17 cellular contexts compared by ENCODE assay signal in genomic region chr3:48405343-48405881, GRCh38. TPM values are rescaled to one million over a fixed set of nuclear protein-coding genes. Genes with fewer than 3 reads are reported as not detected.
A peak's percentile ranks its signal among the peaks of the same experiment; 100 is the strongest.
DNase-seq lines count a peak whose midpoint lies in the region; ATAC-seq, FAIRE-seq and TF ChIP-seq lines count a peak whose summit lies in the region.
"Had no signal": no experiment of that assay in that cellular context is flagged by ENCODE, and none has a peak within 500 bp of the region (broad histone marks: within the 10 kb centered on the region; RNA-seq: fewer than 3 reads in every experiment).

No MANE protein-coding gene starts in this region.

- H3K9me3 ChIP-seq in RWPE2 (ENCODE audit: severe bottlenecking) (no peaks in the 10 kb centered on the region), upper lobe of right lung (no peaks in the 10 kb centered on the region), GM23248 (ENCODE audit: low read depth) (no peaks in the 10 kb centered on the region)

- intact Hi-C loops in sciatic nerve (cut with DNase I) = no loop called here
- intact Hi-C loops in upper lobe of right lung (cut with DNase I) = no loop called here

- H3K36me3 ChIP-seq in RWPE2 (ENCODE audit: low read depth) = peaks cover 82% of the 10 kb centered on the region
- peaks cover 40% of the 10 kb centered on the region for H3K36me3 ChIP-seq in upper lobe of right lung
- no peaks in the 10 kb centered on the region for H3K36me3 ChIP-seq in GM23248 (ENCODE audit: low read depth)

- 83% methylated on average over 13 of the region's 13 CpGs for WGBS in GM23248 (ENCODE audit: low coverage in 1 of 2, low lambda C conversion rate in 2 of 2, missing lambda C conversion rate in 2 of 2), 2 experiments

- H3K4me1 ChIP-seq in RWPE2 (ENCODE audit: insufficient read depth, poor library complexity, severe bottlenecking) (peaks cover 15% of the 10 kb centered on the region), upper lobe of right lung (peaks cover 14% of the 10 kb centered on the region), GM23248 (ENCODE audit: insufficient read depth) (peaks cover 12% of the 10 kb centered on the region)
- H3K4me1 ChIP-seq: parathyroid adenoma had no signal

- H2AFZ ChIP-seq in GM23248 = no peak overlapping the region
- H2AFZ ChIP-seq: parathyroid adenoma had no signal

- no peaks in the 10 kb centered on the region for H3K27me3 ChIP-seq in RWPE2 (ENCODE audit: insufficient read depth, poor library complexity, severe bottlenecking)
- no peaks in the 10 kb centered on the region for H3K27me3 ChIP-seq in upper lobe of right lung
- H3K27me3 ChIP-seq in GM23248 (replicated peaks; ENCODE audit: insufficient read depth) = no peaks in the 10 kb centered on the region

- in situ Hi-C loops in GM23248 (cut with MboI) = no loop called here

- peaks cover 12% of the 10 kb centered on the region for H3F3A ChIP-seq in GM23248 (ENCODE audit: insufficient read depth)

- H3K79me2 ChIP-seq in GM23248 (ENCODE audit: insufficient read depth) = no peaks in the 10 kb centered on the region
- H3K79me2 ChIP-seq: parathyroid adenoma had no signal

- no peaks in the 10 kb centered on the region for H4K20me1 ChIP-seq in GM23248 (ENCODE audit: insufficient read depth)

- H3K9ac ChIP-seq in GM23248 = no peak overlapping the region
- H3K9ac ChIP-seq: parathyroid adenoma had no signal

- H3K4me3 ChIP-seq in RWPE2 (ENCODE audit: severe bottlenecking) (no peak overlapping the region), upper lobe of right lung (no peak overlapping the region), GM23248 (no peak overlapping the region)

- H3K9me2 ChIP-seq in GM23248 (ENCODE audit: insufficient read depth) = no peaks in the 10 kb centered on the region

- H3K27ac ChIP-seq in RWPE2 (ENCODE audit: poor library complexity, severe bottlenecking) (no peak overlapping the region), upper lobe of right lung (no peak overlapping the region), GM23248 (no peak overlapping the region)
- H3K27ac ChIP-seq: epithelial cell of prostate, parathyroid adenoma had no signal

- no peak overlapping the region for H3K4me2 ChIP-seq in GM23248 (ENCODE audit: unreplicated experiment)

- ATAC-seq in RWPE2 (ENCODE audit: low read depth) (no peak), sciatic nerve (no peak), GM19397 (IDR thresholded peaks at IDR 0.05; ENCODE audit: unreplicated experiment) (no peak), upper lobe of right lung (no peak), GM19351 (IDR thresholded peaks at IDR 0.05; ENCODE audit: unreplicated experiment) (no peak)

- TF ChIP-seq CTCF in D721Med (IDR thresholded peaks at IDR 0.05; ENCODE audit: insufficient read depth, missing control alignments) (no peak), RWPE2 (IDR thresholded peaks at IDR 0.05; ENCODE audit: poor library complexity, severe bottlenecking) (no peak), upper lobe of right lung (IDR thresholded peaks at IDR 0.05) (no peak)

- peak; percentile 18 for DNase-seq in D721Med (ENCODE audit: insufficient read length, low spot score)
- peak; percentile 54 for DNase-seq in RWPE2 (ENCODE audit: low spot score)
- peak; percentile 44 for DNase-seq in islet precursor cell
- DNase-seq in sciatic nerve (ENCODE audit: low spot score) = peak; percentile 52
- DNase-seq in upper lobe of right lung = no peak
- DNase-seq in GM23248 = no peak
- DNase-seq: activated naive CD8-positive, alpha-beta T cell treated with anti-CD3 and anti-CD28 coated beads for 36 hours; Karpas-422; NCI-H1694; NCI-H69 had no signal

- FAIRE-seq in D721Med (lab: Jason Lieb, UNC) = no peak
- FAIRE-seq: H54 had no signal

RNA-seq across cellular contexts. Expression of gene PLXNB1, which starts 24.5 kb away (rescaled TPM):
- total RNA-seq in sciatic nerve = 121 TPM
- 103 TPM for total RNA-seq in upper lobe of right lung
- 5.5 and 8.0 TPM in 2 replicates for total RNA-seq in GM23248 (2014; rRNA removed; shearing (Covaris generic))
- 3.3 and 4.9 TPM in 2 replicates for polyA plus RNA-seq in GM23248 (2016; fragmentation: Nextera tagmentation; extraction: Ambion mirVana)

RNA-seq across cellular contexts. Expression of gene FBXW12, which starts 33.4 kb away (rescaled TPM):
- 0.27 TPM for total RNA-seq in sciatic nerve
- total RNA-seq in upper lobe of right lung = not detected
- total RNA-seq in GM23248 (2014; rRNA removed; shearing (Covaris generic)) = not detected in 2 replicates
- polyA plus RNA-seq in GM23248 (2016; fragmentation: Nextera tagmentation; extraction: Ambion mirVana) = not detected in 2 replicates
- total RNA-seq: activated naive CD8-positive, alpha-beta T cell treated with anti-CD3 and anti-CD28 coated beads for 36 hours; lung microvascular endothelial cell; T-helper 2 cell treated with Interferon-gamma antibody and Interleukin-4, amounts not matched to agents 100 ng/mL and 5 ng/mL, for 36 hours had no signal

RNA-seq across cellular contexts. Expression of gene CCDC51, which starts 34.5 kb away (rescaled TPM):
- total RNA-seq in sciatic nerve = 10.6 TPM
- total RNA-seq in upper lobe of right lung = 11.4 TPM
- 10.1 and 10.6 TPM in 2 replicates for total RNA-seq in GM23248 (2014; rRNA removed; shearing (Covaris generic))
- polyA plus RNA-seq in GM23248 (2016; fragmentation: Nextera tagmentation; extraction: Ambion mirVana) = 14.0 and 14.9 TPM in 2 replicates

RNA-seq across cellular contexts. Expression of gene TMA7, which starts 34.6 kb away (rescaled TPM):
- total RNA-seq in sciatic nerve (154 TPM), upper lobe of right lung (169 TPM)
- 150 and 244 TPM in 2 replicates for total RNA-seq in GM23248 (2014; rRNA removed; shearing (Covaris generic))
- polyA plus RNA-seq in GM23248 (2016; fragmentation: Nextera tagmentation; extraction: Ambion mirVana) = 535 and 552 TPM in 2 replicates

RNA-seq across cellular contexts. Expression of gene ATRIP, which starts 41.1 kb away (rescaled TPM):
- total RNA-seq in sciatic nerve (7.5 TPM), upper lobe of right lung (5.3 TPM)
- 8.4 and 9.5 TPM in 2 replicates for total RNA-seq in GM23248 (2014; rRNA removed; shearing (Covaris generic))
- polyA plus RNA-seq in GM23248 (2016; fragmentation: Nextera tagmentation; extraction: Ambion mirVana) = 4.2 and 4.6 TPM in 2 replicates

Comparison
In these comparisons a context has a peak if more than half of its experiments do, and no peak if none do; other contexts are left out.
1. DNase-seq: peak in D721Med (single experiment), RWPE2 (single experiment), islet precursor cell (single experiment) and sciatic nerve (single experiment); none in upper lobe of right lung (single experiment) and GM23248 (single experiment).
2. RNA of gene PLXNB1, which starts 24.5 kb away (total RNA-seq): 121 TPM in sciatic nerve (single experiment) and 103 TPM in upper lobe of right lung (single experiment); 5.5 to 8.0 TPM in GM23248; every median in the first group is over 10 times any median in the second.